8 cellular contexts compared by ENCODE assay signal in the genomic region with DNA sequence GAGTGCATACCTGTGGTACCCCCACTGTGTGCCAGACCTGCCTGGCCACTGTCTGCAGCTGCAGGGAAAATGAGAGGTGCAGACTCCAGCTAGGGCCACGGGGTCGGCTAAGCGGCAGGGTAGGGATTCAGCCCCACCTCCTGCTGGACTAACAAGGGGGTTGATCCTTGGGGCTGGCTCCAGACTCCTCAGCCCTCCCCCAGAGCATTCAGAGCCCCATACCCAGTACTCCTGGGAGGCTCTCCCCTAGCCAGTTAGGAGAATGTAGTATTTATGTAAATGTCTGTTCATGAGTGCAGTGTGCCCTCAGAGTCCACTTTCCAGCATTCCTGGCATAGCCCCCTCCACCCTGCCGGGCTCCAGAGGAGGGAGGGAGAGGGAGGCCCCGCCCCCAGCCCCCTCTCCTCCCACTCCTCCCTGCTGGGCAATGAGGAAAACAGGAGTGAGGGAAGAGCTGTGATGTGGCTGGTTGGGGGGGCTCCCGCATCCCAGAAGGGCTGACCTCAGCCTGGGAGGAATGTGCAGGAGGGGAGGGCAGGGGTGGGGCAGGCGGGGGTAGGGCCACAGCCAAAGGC. TPM values are rescaled to one million over a fixed set of nuclear protein-coding genes. Genes with fewer than 3 reads are reported as not detected.
DNase-seq lines count a peak whose midpoint lies in the region; ATAC-seq and TF ChIP-seq lines count a peak whose summit lies in the region.

No MANE protein-coding gene starts in this region.

- no peaks in the 10 kb centered on the region for H3K27me3 ChIP-seq in uterus

- TF ChIP-seq POLR2A in uterus (IDR thresholded peaks at IDR 0.05) = peak in 1 of 2 donors; percentile 26

- intact Hi-C loops in uterus (cut with DNase I; ENCODE audit: low total_unique reads) = no loop called here

- ATAC-seq in GM18498 (IDR thresholded peaks at IDR 0.05; ENCODE audit: unreplicated experiment) (no peak), GM19035 (IDR thresholded peaks at IDR 0.05; ENCODE audit: unreplicated experiment) (no peak), GM21447 (IDR thresholded peaks at IDR 0.05; ENCODE audit: unreplicated experiment) (no peak)

- H3K27ac ChIP-seq in uterus = peak overlapping the region; percentile 97 to 99

- no peak overlapping the region for H3K4me3 ChIP-seq in AG09309 (ENCODE audit: control insufficient read depth, low read depth, low read length)
- H3K4me3 ChIP-seq in uterus = no peak overlapping the region

- peak; percentile 73 for DNase-seq in AG09309 (ENCODE audit: low read depth)
- DNase-seq in NCI-H526 (lab: John Stamatoyannopoulos, UW) = peak; percentile 34 to 68
- peak; percentile 85 for DNase-seq in epidermal melanocyte (ENCODE audit: insufficient read length, low spot score)
- DNase-seq in mucosa of gallbladder (ENCODE audit: low spot score) = peak; percentile 78
- DNase-seq in uterus = peak; percentile 92 to 95

- no peak for TF ChIP-seq CTCF in AG09309 (IDR thresholded peaks at IDR 0.05; ENCODE audit: control insufficient read depth, insufficient read depth, low read depth, low read length, missing control alignments)
- TF ChIP-seq CTCF in uterus (IDR thresholded peaks at IDR 0.05) = peak in 1 of 4 experiments; percentile 22

- no peaks in the 10 kb centered on the region for H3K36me3 ChIP-seq in uterus

- H3K9me3 ChIP-seq in uterus = no peaks in the 10 kb centered on the region

- peaks cover 9 to 41% of the 10 kb centered on the region in 2 donors for H3K4me1 ChIP-seq in uterus

RNA-seq across cellular contexts. Expression of a gene that starts 4.5 kb away (rescaled TPM):
- total RNA-seq in mucosa of gallbladder (87.0 TPM), uterus (100 to 1,000 TPM in 1 of 4 donors, 10 to 100 TPM in 3; 24.1 to 113 (median 77.2) TPM)

RNA-seq across cellular contexts. Expression of a gene that starts 14.4 kb away (rescaled TPM):
- total RNA-seq in mucosa of gallbladder (0.95 TPM), uterus (1 to 10 TPM in 1 of 4 donors, under 1 TPM in 1, not detected in 2; 0.90 to 1.5 TPM)

RNA-seq across cellular contexts. Expression of a gene that starts 27.8 kb away (rescaled TPM):
- total RNA-seq in mucosa of gallbladder = 74.8 TPM
- 10 to 100 TPM; 14.1 to 81.5 (median 25.1) TPM for total RNA-seq in uterus

RNA-seq across cellular contexts. Expression of a gene that starts 28.5 kb away (rescaled TPM):
- 261 TPM for total RNA-seq in mucosa of gallbladder
- total RNA-seq in uterus = 100 to 1,000 TPM; 123 to 325 (median 173) TPM

RNA-seq across cellular contexts. Expression of a gene that starts 34.7 kb away (rescaled TPM):
- 7.8 TPM for total RNA-seq in mucosa of gallbladder
- total RNA-seq in uterus = 1 to 10 TPM in 3 of 4 donors, not detected in 1; 1.9 to 3.9 (median 3.3) TPM
